Comparison of ENCODE assay signal across 11 cellular contexts in the genomic region with DNA sequence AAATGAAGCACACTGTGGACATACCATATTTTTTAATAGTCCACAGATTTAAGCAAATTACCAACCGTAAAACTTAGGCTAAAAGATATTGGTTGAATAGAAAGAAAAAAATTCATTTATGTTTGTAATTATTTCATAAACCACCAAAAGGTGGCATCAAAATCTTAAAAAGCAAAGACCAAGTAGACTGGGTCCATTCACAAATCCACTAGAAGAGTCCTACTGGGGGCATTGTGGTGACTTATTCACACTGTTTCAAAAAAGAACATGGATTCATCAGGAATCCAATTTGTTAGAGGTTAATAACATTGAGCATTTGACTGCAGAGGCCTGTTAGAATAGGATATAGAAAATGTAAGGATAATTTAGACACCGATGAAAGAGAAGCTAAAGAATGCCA.
DNase-seq lines count a peak whose midpoint lies in the region; TF ChIP-seq lines count a peak whose summit lies in the region.
"Had no signal": no experiment of that assay in that cellular context is flagged by ENCODE, and none has a peak within 500 bp of the region (broad histone marks: within the 10 kb centered on the region; RNA-seq: fewer than 3 reads in every experiment).

No MANE protein-coding gene starts in this region.

- TF ChIP-seq CTCF in epithelial cell of proximal tubule (conservative IDR thresholded peaks at IDR 0.05; ENCODE audit: low read depth, low read length), result peak; percentile 42

- DNase-seq in NCI-H82 (lab: John Stamatoyannopoulos, UW), result peak; percentile 4
- DNase-seq in NCI-H82 treated with DMSO at 0.1 percent for 48 hours (lab: John Stamatoyannopoulos, UW; ENCODE audit: unreplicated experiment), result no peak
- peak; percentile 80 for DNase-seq in OCI-M1 (lab: John Stamatoyannopoulos, UW)
- DNase-seq in epithelial cell of proximal tubule (ENCODE audit: low read depth), result no peak
- DNase-seq in renal cortical epithelial cell (ENCODE audit: low read depth), result peak; percentile 44
- DNase-seq in activated naive CD4-positive, alpha-beta T cell (lab: John Stamatoyannopoulos, UW), result no peak
- DNase-seq in UCSD-AML1 (lab: John Stamatoyannopoulos, UW; ENCODE audit: unreplicated experiment), result no peak
- no peak for DNase-seq in HuH-7 (ENCODE audit: low spot score)
- DNase-seq: activated CD4-positive, alpha-beta T cell treated with anti-CD3 and anti-CD28 coated beads for 48 hours; posterior cingulate gyrus had no signal

- no peak overlapping the region for H3K4me3 ChIP-seq in epithelial cell of proximal tubule (ENCODE audit: low read depth, low read length)
- H3K4me3 ChIP-seq: ascending aorta had no signal

Comparison
In these comparisons a context has a peak if more than half of its experiments do, and no peak if none do; other contexts are left out.
1. DNase-seq: peak in NCI-H82 (single experiment), OCI-M1 (single experiment) and renal cortical epithelial cell (single experiment); none in NCI-H82 treated with DMSO at 0.1 percent for 48 hours (single experiment), epithelial cell of proximal tubule (single experiment), activated naive CD4-positive, alpha-beta T cell (0 of 4), UCSD-AML1 (single experiment) and HuH-7 (single experiment).